Comparison of ENCODE assay signal across 8 cellular contexts in the genomic region with DNA sequence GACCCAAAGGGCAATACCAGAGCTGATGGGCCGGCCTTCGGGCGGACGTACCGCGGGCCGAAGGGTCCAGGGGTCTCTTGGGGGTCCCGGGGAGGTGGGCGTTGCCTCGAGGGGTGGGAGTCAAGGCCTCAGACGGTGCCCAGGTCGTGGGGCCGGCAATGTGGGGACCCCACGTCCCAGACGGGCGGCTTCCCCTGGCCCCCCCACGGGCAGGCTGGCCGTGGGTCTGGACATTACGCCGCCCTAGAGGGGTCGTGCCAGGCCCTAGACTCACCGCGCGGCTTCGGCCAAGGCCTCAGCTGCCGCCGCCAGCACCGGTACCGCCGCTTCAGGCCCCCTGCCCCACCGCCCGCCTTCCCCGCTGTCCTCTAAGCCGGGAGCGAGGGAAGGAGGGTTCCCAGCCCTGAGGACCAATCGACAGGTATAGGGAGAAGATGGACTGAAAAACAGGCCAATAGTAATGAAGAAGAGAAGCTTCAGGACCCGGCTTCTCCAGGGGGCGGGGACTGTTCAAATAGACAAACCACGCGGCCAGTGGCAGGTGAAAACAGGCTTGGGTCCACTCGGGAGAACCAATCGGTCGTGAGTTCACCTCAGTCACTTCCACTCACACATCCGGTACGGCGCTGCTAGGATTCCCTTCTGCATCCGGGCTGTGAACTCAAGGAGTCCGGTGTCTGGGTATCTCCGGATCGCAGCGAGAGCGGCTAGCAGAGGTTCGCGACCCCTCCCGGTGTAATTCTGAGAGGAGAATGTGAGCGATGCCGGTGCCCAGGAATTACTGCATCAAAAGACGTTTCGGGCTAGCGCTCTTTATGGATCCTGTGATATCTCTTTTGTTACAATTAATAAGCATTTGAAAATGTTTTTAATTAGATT. TPM values are rescaled to one million over a fixed set of nuclear protein-coding genes. Genes with fewer than 3 reads are reported as not detected.
DNase-seq lines count a peak whose midpoint lies in the region; ATAC-seq and TF ChIP-seq lines count a peak whose summit lies in the region.

MTOR (minus strand) TSS at position 381 of the 879 bp plus-strand sequence. CDS start 3,142 bp downstream, outside the sequence.

- CTCF ChIA-PET in AG04450 (lab: Charles Lee), result interaction anchor here (1.4 to 6.1 kb wide), 3 partner anchors 21 to 382 kb away, joined by 3 to 30 read pairs (median 16); no protein-coding TSS in a partner anchor

- peak within 1 kb of the TSS; percentile 92 to 96 (median 93) for H3K9ac ChIP-seq in skeletal muscle tissue (ENCODE audit: low read depth in 1 of 3, low read length in 3 of 3)

- H3K27ac ChIP-seq in AG04450 (ENCODE audit: low read depth, low read length), result peak within 1 kb of the TSS; percentile 70
- H3K27ac ChIP-seq in VCaP, result peak within 1 kb of the TSS; percentile 86
- H3K27ac ChIP-seq in breast epithelium, result peak within 1 kb of the TSS; percentile 60 to 83
- H3K27ac ChIP-seq in skeletal muscle tissue (ENCODE audit: low read depth, low read length), result peak within 1 kb of the TSS; percentile 86

- POLR2A ChIA-PET in AG04450 (lab: Yijun Ruan, JAX), result interaction anchor here (0.6 to 1.4 kb wide), 9 partner anchors 9 to 648 kb away, joined by 3 to 9 read pairs (median 4); partner anchors contain the start of genes TARDBP and UBIAD1

- H3K4me3 ChIP-seq in AG04450 (ENCODE audit: low read depth, low read length) (peak within 1 kb of the TSS; percentile 88), breast epithelium (peak within 1 kb of the TSS; percentile 76 to 88 (median 76)), iPS-18c (ENCODE audit: insufficient read depth, low read depth, low read length) (peak within 1 kb of the TSS; percentile 93), skeletal muscle tissue (ENCODE audit: low read length in 3 of 3) (peak within 1 kb of the TSS; percentile 87 to 93 (median 89))

- H3K27me3 ChIP-seq in AG04450 (ENCODE audit: control insufficient read depth, insufficient read depth, low read length) (no peaks in the 10 kb centered on the region), breast epithelium (no peaks in the 10 kb centered on the region), skeletal muscle tissue (ENCODE audit: control insufficient read depth in 3 of 3, insufficient read depth in 3 of 3, low read length in 3 of 3) (no peaks in the 10 kb centered on the region)

- DNase-seq in AG04450 (ENCODE audit: low read depth, low spot score) (peak; percentile 100), NCI-H2196 treated with DMSO at 0.1 percent for 48 hours (lab: John Stamatoyannopoulos, UW; ENCODE audit: unreplicated experiment) (peak; percentile 99), breast epithelium (ENCODE audit: low spot score in 2 of 2) (peak; percentile 97 to 99)

- TF ChIP-seq CTCF in AG04450 (IDR thresholded peaks at IDR 0.05; ENCODE audit: low read depth, low read length), result peak; percentile 24
- peak; percentile 44 for TF ChIP-seq CTCF in VCaP (conservative IDR thresholded peaks at IDR 0.05)
- TF ChIP-seq CTCF in breast epithelium (IDR thresholded peaks at IDR 0.05), result peak in 1 of 3 donors; percentile 9

- no peak for TF ChIP-seq POLR2A in breast epithelium (IDR thresholded peaks at IDR 0.05)

- H3K36me3 ChIP-seq in breast epithelium (no peaks in the 10 kb centered on the region), skeletal muscle tissue (ENCODE audit: control insufficient read depth in 3 of 3, insufficient read depth in 3 of 3, low read length in 3 of 3) (peaks cover 12 to 21% (median 14%) of the 10 kb centered on the region in 3 donors)

- ATAC-seq in GM18870 (IDR thresholded peaks at IDR 0.05; ENCODE audit: unreplicated experiment), result peak; percentile 97
- peak; percentile 99 for ATAC-seq in HG03135 (IDR thresholded peaks at IDR 0.05; ENCODE audit: unreplicated experiment)

- peaks cover 0 to 3% of the 10 kb centered on the region in 2 donors for H3K4me1 ChIP-seq in breast epithelium
- H3K4me1 ChIP-seq in skeletal muscle tissue (ENCODE audit: control insufficient read depth in 3 of 3, insufficient read depth in 3 of 3, low read length in 3 of 3), result peaks cover 5 to 8% (median 6%) of the 10 kb centered on the region in 3 donors

- H3K9me3 ChIP-seq in AG04450 (ENCODE audit: control insufficient read depth, insufficient read depth, low read length) (no peaks in the 10 kb centered on the region; the same call in 1 of the 2 replicates), breast epithelium (no peaks in the 10 kb centered on the region), iPS-18c (ENCODE audit: control insufficient read depth, insufficient read depth, low read length) (no peaks in the 10 kb centered on the region), skeletal muscle tissue (ENCODE audit: control insufficient read depth in 3 of 3, low read length in 3 of 3) (no peaks in the 10 kb centered on the region)

- intact Hi-C loops in breast epithelium (cut with DNase I; ENCODE audit: low total_unique reads), result no loop called here

RNA-seq across cellular contexts. Expression of gene MTOR, which starts in this region (rescaled TPM):
- polyA plus RNA-seq in AG04450 (2011; rRNA removed), result 27.7 and 30.7 TPM in 2 replicates
- polyA minus RNA-seq in AG04450 (2011; rRNA and poly(A)+ RNA removed), result 63.4 and 71.3 TPM in 2 replicates
- total RNA-seq in breast epithelium (10 to 100 TPM; 36.8 to 48.4 (median 46.5) TPM), skeletal muscle tissue (25.1 TPM)

Comparison
In these comparisons a context has a peak if more than half of its experiments do, and no peak if none do; other contexts are left out.
1. Peak in every context shown above with its lines: DNase-seq, ATAC-seq, H3K4me3 ChIP-seq and H3K27ac ChIP-seq.